19 cellular contexts compared by ENCODE assay signal in the genomic region with DNA sequence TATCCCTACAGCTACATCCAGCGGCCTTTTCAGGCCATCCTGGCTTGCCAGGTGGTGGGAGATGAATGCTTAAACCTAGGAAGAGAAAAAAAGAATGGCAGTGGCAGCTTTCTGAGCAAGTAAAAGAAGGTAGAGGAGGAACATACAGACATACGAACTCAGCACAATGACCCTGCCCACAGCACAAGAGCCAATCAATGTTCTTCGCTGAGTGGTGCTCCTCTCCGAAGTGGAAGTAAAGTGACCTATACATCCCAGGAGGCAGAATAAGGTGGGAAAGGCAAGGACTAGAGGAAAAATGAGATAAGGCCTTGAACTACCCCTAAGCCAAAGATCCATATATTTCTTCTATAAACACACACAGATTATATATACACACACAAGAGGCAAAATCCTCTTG. TPM values are rescaled to one million over a fixed set of nuclear protein-coding genes. Genes with fewer than 3 reads are reported as not detected.
DNase-seq lines count a peak whose midpoint lies in the region; ATAC-seq and TF ChIP-seq lines count a peak whose summit lies in the region.
"Had no signal": no experiment of that assay in that cellular context is flagged by ENCODE, and none has a peak within 500 bp of the region (broad histone marks: within the 10 kb centered on the region; RNA-seq: fewer than 3 reads in every experiment).

No MANE protein-coding gene starts in this region.

- no peak for ATAC-seq in naive thymus-derived CD4-positive, alpha-beta T cell
- no peak for ATAC-seq in HG03045 (IDR thresholded peaks at IDR 0.05; ENCODE audit: unreplicated experiment)

- H3K27ac Mint-ChIP-seq in nephron progenitor cell = peak overlapping the region; percentile 43
- no peak overlapping the region for H3K27ac Mint-ChIP-seq in naive thymus-derived CD4-positive, alpha-beta T cell

- intact Hi-C loops in uterus (cut with DNase I; ENCODE audit: low total_unique reads) = no loop called here
- intact Hi-C loops in naive thymus-derived CD4-positive, alpha-beta T cell (cut with micrococcal nuclease) = no loop called here

- DNase-seq in NCI-H2171 treated with DMSO at 0.1 percent for 48 hours (lab: John Stamatoyannopoulos, UW) (peak; percentile 29), NCI-H2171 (lab: John Stamatoyannopoulos, UW) (no peak), coronary artery (ENCODE audit: low spot score) (no peak), nephron progenitor cell (no peak), uterus (no peak), HuH-7.5 (ENCODE audit: low spot score) (no peak)
- no peak for DNase-seq in naive thymus-derived CD4-positive, alpha-beta T cell
- DNase-seq: 8988T; activated CD4-positive, alpha-beta T cell treated with anti-CD3 and anti-CD28 coated beads, Interleukin-2, amount 50 U/mL, for 1 hour; amygdala; C1 segment of cervical spinal cord; effector memory CD4-positive, alpha-beta T cell; KG1; kidney; NCI-H1930; NCI-H510A; NK-92 treated with Interleukin-12 subunit alpha and Interleukin-12 subunit beta, amount 100 ng/mL, for 24 hours had no signal

- peak overlapping the region; percentile 19 to 60 for H3K27ac ChIP-seq in coronary artery
- H3K27ac ChIP-seq in uterus = peak overlapping the region; percentile 85 to 96
- H3K27ac ChIP-seq in naive thymus-derived CD4-positive, alpha-beta T cell (ENCODE audit: low read depth, low read length) = no peak overlapping the region

- peak overlapping the region; percentile 5 for H3K4me3 ChIP-seq in coronary artery
- H3K4me3 ChIP-seq in uterus = no peak overlapping the region
- no peak overlapping the region for H3K4me3 ChIP-seq in naive thymus-derived CD4-positive, alpha-beta T cell (ENCODE audit: low read length)

- peaks cover 32% of the 10 kb centered on the region for H3K4me1 Mint-ChIP-seq in nephron progenitor cell
- H3K4me1 Mint-ChIP-seq in naive thymus-derived CD4-positive, alpha-beta T cell = peaks cover 0 to 7% (median 0%) of the 10 kb centered on the region in 7 donors

- no peaks in the 10 kb centered on the region for H3K27me3 ChIP-seq in uterus
- no peaks in the 10 kb centered on the region for H3K27me3 ChIP-seq in naive thymus-derived CD4-positive, alpha-beta T cell (ENCODE audit: control insufficient read depth in 2 of 2, insufficient read depth in 2 of 2, low read length in 2 of 2)

- H3K9me3 ChIP-seq in uterus = no peaks in the 10 kb centered on the region
- no peaks in the 10 kb centered on the region for H3K9me3 ChIP-seq in naive thymus-derived CD4-positive, alpha-beta T cell (ENCODE audit: control insufficient read depth in 2 of 3, low read length in 3 of 3)

- no peaks in the 10 kb centered on the region for H3K36me3 Mint-ChIP-seq in nephron progenitor cell (ENCODE audit: low read depth)
- H3K36me3 Mint-ChIP-seq in naive thymus-derived CD4-positive, alpha-beta T cell = peaks cover 0 to 4% (median 0%) of the 10 kb centered on the region in 5 donors

- POLR2A ChIA-PET in naive thymus-derived CD4-positive, alpha-beta T cell (lab: Charles Lee) = no interaction called here

- no peaks in the 10 kb centered on the region for H3K27me3 Mint-ChIP-seq in nephron progenitor cell (ENCODE audit: low read depth, poor library complexity)
- no peaks in the 10 kb centered on the region for H3K27me3 Mint-ChIP-seq in naive thymus-derived CD4-positive, alpha-beta T cell

- H3K9me3 Mint-ChIP-seq in nephron progenitor cell = no peaks in the 10 kb centered on the region
- peaks cover 0 to 1% (median 0%) of the 10 kb centered on the region in 11 donors for H3K9me3 Mint-ChIP-seq in naive thymus-derived CD4-positive, alpha-beta T cell
- H3K9me3 Mint-ChIP-seq: neural crest cell had no signal

- no peak for TF ChIP-seq POLR2A in uterus (IDR thresholded peaks at IDR 0.05)

- CTCF ChIA-PET in naive thymus-derived CD4-positive, alpha-beta T cell (lab: Charles Lee) = no interaction called here

- H3K4me1 ChIP-seq in uterus = peaks cover 12 to 19% of the 10 kb centered on the region in 2 donors
- no peaks in the 10 kb centered on the region for H3K4me1 ChIP-seq in naive thymus-derived CD4-positive, alpha-beta T cell (ENCODE audit: control insufficient read depth in 2 of 2, insufficient read depth in 2 of 2, low read length in 2 of 2)

- no peaks in the 10 kb centered on the region for H3K36me3 ChIP-seq in uterus
- H3K36me3 ChIP-seq in naive thymus-derived CD4-positive, alpha-beta T cell (ENCODE audit: control insufficient read depth in 2 of 3, insufficient read depth in 3 of 3, low read length in 3 of 3) = no peaks in the 10 kb centered on the region

- H3K4me3 Mint-ChIP-seq in nephron progenitor cell = no peak overlapping the region
- no peak overlapping the region for H3K4me3 Mint-ChIP-seq in naive thymus-derived CD4-positive, alpha-beta T cell
- H3K4me3 Mint-ChIP-seq: neural crest cell had no signal

- TF ChIP-seq CTCF in coronary artery (IDR thresholded peaks at IDR 0.05) (no peak), nephron progenitor cell (IDR thresholded peaks at IDR 0.05) (no peak), uterus (IDR thresholded peaks at IDR 0.05) (no peak)

RNA-seq across cellular contexts. Expression of a gene that starts 28.7 kb away (rescaled TPM):
- total RNA-seq in uterus = 10 to 100 TPM; 11.8 to 62.0 (median 28.2) TPM
- 1 to 10 TPM; 2.7 to 6.0 (median 4.1) TPM for total RNA-seq in naive thymus-derived CD4-positive, alpha-beta T cell
- under 1 TPM; 0.20 to 0.37 TPM for polyA plus RNA-seq in naive thymus-derived CD4-positive, alpha-beta T cell
